ENCODE assay signal across 8 cellular contexts in genomic region chr11:57499413-57499982, GRCh38. TPM values are rescaled to one million over a fixed set of nuclear protein-coding genes. Genes with fewer than 3 reads are reported as not detected.
A peak's percentile ranks its signal among the peaks of the same experiment; 100 is the strongest.
DNase-seq lines count a peak whose midpoint lies in the region; ATAC-seq and TF ChIP-seq lines count a peak whose summit lies in the region.

No MANE protein-coding gene starts in this region.

- ATAC-seq in GM18858 (IDR thresholded peaks at IDR 0.05; ENCODE audit: unreplicated experiment) (peak; percentile 91), HG03064 (IDR thresholded peaks at IDR 0.05; ENCODE audit: low read depth, unreplicated experiment) (peak; percentile 97)

- TF ChIP-seq CTCF in A673 (conservative IDR thresholded peaks at IDR 0.05; ENCODE audit: low read depth, low read length) (no peak), astrocyte of the cerebellum (IDR thresholded peaks at IDR 0.05; ENCODE audit: low read depth, low read length, missing control alignments) (no peak), right atrium auricular region (IDR thresholded peaks at IDR 0.05) (no peak), parathyroid adenoma (IDR thresholded peaks at IDR 0.05) (no peak)

- no peaks in the 10 kb centered on the region for H3K9me3 ChIP-seq in A673 (ENCODE audit: low read depth, low read length, poor library complexity, severe bottlenecking)
- no peaks in the 10 kb centered on the region for H3K9me3 ChIP-seq in right atrium auricular region
- no peaks in the 10 kb centered on the region for H3K9me3 ChIP-seq in parathyroid adenoma (ENCODE audit: control insufficient read depth, low read length)

- in situ Hi-C loops in astrocyte of the cerebellum (cut with HindIII; ENCODE audit: low sequenced_read_pairs), result no loop called here

- H3K4me3 ChIP-seq in A673 (ENCODE audit: low read depth, low read length, poor library complexity, severe bottlenecking) (peak overlapping the region; percentile 22), astrocyte of the cerebellum (ENCODE audit: low read depth, low read length) (peak overlapping the region; percentile 32), right atrium auricular region (peak overlapping the region; percentile 13 to 39), parathyroid adenoma (ENCODE audit: low read depth, low read length) (peak overlapping the region; percentile 39)

- peak overlapping the region; percentile 3 for H3K27ac ChIP-seq in A673 (ENCODE audit: low read depth, low read length, poor library complexity, severe bottlenecking)
- H3K27ac ChIP-seq in right atrium auricular region, result peak overlapping the region; percentile 83 to 93
- H3K27ac ChIP-seq in parathyroid adenoma, result no peak overlapping the region

- CTCF ChIA-PET in A673 (lab: Charles Lee), result no interaction called here

- H3K4me2 ChIP-seq in parathyroid adenoma (ENCODE audit: low read length), result peak overlapping the region; percentile 68

- no peaks in the 10 kb centered on the region for H3K27me3 ChIP-seq in A673 (replicated peaks; ENCODE audit: insufficient read depth, low read depth, low read length, poor library complexity)
- H3K27me3 ChIP-seq in right atrium auricular region, result no peaks in the 10 kb centered on the region
- H3K27me3 ChIP-seq in parathyroid adenoma (ENCODE audit: control insufficient read depth, insufficient read depth, low read length), result no peaks in the 10 kb centered on the region

- H3K36me3 ChIP-seq in A673 (ENCODE audit: insufficient read depth, low read length, poor library complexity, severe bottlenecking) (no peaks in the 10 kb centered on the region), right atrium auricular region (peaks cover 7% of the 10 kb centered on the region), parathyroid adenoma (ENCODE audit: control insufficient read depth, insufficient read depth, low read length) (no peaks in the 10 kb centered on the region)

- intact Hi-C loops in A673 (cut with micrococcal nuclease; ENCODE audit: unreplicated experiment), result loop anchor here (10.0 kb wide), 1 partner anchor 145 kb away; the partner anchor contains the start of gene YPEL4

- peak; percentile 92 for DNase-seq in A673 (ENCODE audit: low spot score)
- peak; percentile 90 for DNase-seq in NCI-H748 (lab: John Stamatoyannopoulos, UW; ENCODE audit: unreplicated experiment)
- peak; percentile 82 for DNase-seq in astrocyte of the cerebellum (ENCODE audit: low read depth)
- DNase-seq in right atrium auricular region (ENCODE audit: low spot score), result peak; percentile 97
- DNase-seq in OCI-M1 (lab: John Stamatoyannopoulos, UW), result no peak

- peaks cover 16% of the 10 kb centered on the region for H3K4me1 ChIP-seq in A673 (ENCODE audit: insufficient read depth, low read length, poor library complexity, severe bottlenecking)
- peaks cover 0 to 39% of the 10 kb centered on the region in 2 donors for H3K4me1 ChIP-seq in right atrium auricular region
- H3K4me1 ChIP-seq in parathyroid adenoma, result peaks cover 2% of the 10 kb centered on the region

- peak overlapping the region; percentile 83 for H2AFZ ChIP-seq in parathyroid adenoma

- no peaks in the 10 kb centered on the region for H3K79me2 ChIP-seq in parathyroid adenoma

- BruUV-seq in A673 (replicated peaks; lab: Mats Ljungman, UMichigan), result no TSS peak

- POLR2A ChIA-PET in A673 (lab: Charles Lee; ENCODE audit: low non-redundant PET), result no interaction called here

- H3K9ac ChIP-seq in parathyroid adenoma, result no peak overlapping the region

RNA-seq across cellular contexts. Expression of gene SLC43A1, which starts 16.0 kb away (rescaled TPM):
- 18.4 and 20.5 TPM in 2 replicates for total RNA-seq in A673 (2021)
- total RNA-seq in right atrium auricular region, result 10 to 100 TPM in 1 of 2 donors, 1 to 10 TPM in 1; 5.0 to 10.4 TPM

RNA-seq across cellular contexts. Expression of gene TIMM10, which starts 31.1 kb away (rescaled TPM):
- 165 and 176 TPM in 2 replicates for total RNA-seq in A673 (2021)
- total RNA-seq in right atrium auricular region, result 10 to 100 TPM; 27.3 to 63.4 TPM

RNA-seq across cellular contexts. Expression of gene SMTNL1, which starts 37.9 kb away (rescaled TPM):
- total RNA-seq in A673 (2021), result not detected in 2 replicates
- not detected for total RNA-seq in right atrium auricular region

RNA-seq across cellular contexts. Expression of gene RTN4RL2, which starts 39.2 kb away (rescaled TPM):
- total RNA-seq in A673 (2021), result 5.2 and 7.0 TPM in 2 replicates
- 1 to 10 TPM in 1 of 2 donors, under 1 TPM in 1; 0.94 to 1.3 TPM for total RNA-seq in right atrium auricular region
